ENCODE assay signal across 11 cellular contexts in the genomic region with DNA sequence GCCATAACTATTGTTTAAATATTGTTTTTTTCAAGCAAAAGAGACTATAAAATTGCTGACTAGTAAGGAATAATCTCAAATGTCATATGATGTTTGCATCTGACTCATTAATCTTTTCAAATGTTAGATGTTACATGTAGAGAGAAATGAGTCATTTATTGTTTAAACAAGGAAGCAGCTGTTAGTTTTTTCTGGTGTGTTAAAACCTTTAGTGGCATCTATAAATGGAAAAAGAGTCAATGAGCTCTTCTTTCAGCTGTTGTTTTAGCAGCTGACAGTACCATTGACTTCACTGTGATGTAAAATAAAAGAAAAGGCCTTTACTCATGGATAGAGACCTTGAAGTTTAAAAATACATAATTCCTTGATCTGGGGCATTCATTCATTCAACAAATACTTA. TPM values are rescaled to one million over a fixed set of nuclear protein-coding genes. Genes with fewer than 3 reads are reported as not detected.
DNase-seq lines count a peak whose midpoint lies in the region; ATAC-seq lines count a peak whose summit lies in the region.
"Had no signal": no experiment of that assay in that cellular context is flagged by ENCODE, and none has a peak within 500 bp of the region (broad histone marks: within the 10 kb centered on the region; RNA-seq: fewer than 3 reads in every experiment).

No MANE protein-coding gene starts in this region.

- peaks cover 6% of the 10 kb centered on the region for H3K4me1 Mint-ChIP-seq in activated CD4-positive, alpha-beta T cell treated with anti-CD3 and anti-CD28 coated beads for 36 hours
- H3K4me1 Mint-ChIP-seq: CD4-positive, CD25-positive, alpha-beta regulatory T cell had no signal

- H3K9me3 Mint-ChIP-seq in activated CD4-positive, alpha-beta T cell treated with anti-CD3 and anti-CD28 coated beads for 36 hours (ENCODE audit: low read depth) = no peaks in the 10 kb centered on the region
- H3K9me3 Mint-ChIP-seq: CD4-positive, CD25-positive, alpha-beta regulatory T cell had no signal

- CTCF ChIA-PET in activated CD4-positive, alpha-beta T cell treated with anti-CD3 and anti-CD28 coated beads for 36 hours (lab: Charles Lee) = no interaction called here

- POLR2A ChIA-PET in activated CD4-positive, alpha-beta T cell treated with anti-CD3 and anti-CD28 coated beads for 36 hours (lab: Charles Lee) = no interaction called here

- H3K27me3 Mint-ChIP-seq in activated CD4-positive, alpha-beta T cell treated with anti-CD3 and anti-CD28 coated beads for 36 hours = no peaks in the 10 kb centered on the region
- H3K27me3 Mint-ChIP-seq: CD4-positive, CD25-positive, alpha-beta regulatory T cell had no signal

- ATAC-seq in activated CD4-positive, alpha-beta T cell treated with anti-CD3 and anti-CD28 coated beads for 36 hours = peak; percentile 53
- ATAC-seq in HG03520 (IDR thresholded peaks at IDR 0.05; ENCODE audit: unreplicated experiment) = no peak

- H3K4me3 Mint-ChIP-seq in activated CD4-positive, alpha-beta T cell treated with anti-CD3 and anti-CD28 coated beads for 36 hours = no peak overlapping the region
- H3K4me3 Mint-ChIP-seq: CD4-positive, CD25-positive, alpha-beta regulatory T cell had no signal

- H3K27ac Mint-ChIP-seq in activated CD4-positive, alpha-beta T cell treated with anti-CD3 and anti-CD28 coated beads for 36 hours = no peak overlapping the region
- H3K27ac Mint-ChIP-seq: CD4-positive, CD25-positive, alpha-beta regulatory T cell had no signal

- peaks cover 8% of the 10 kb centered on the region for H3K36me3 Mint-ChIP-seq in activated CD4-positive, alpha-beta T cell treated with anti-CD3 and anti-CD28 coated beads for 36 hours (ENCODE audit: low read depth)

- DNase-seq in activated CD4-positive, alpha-beta T cell treated with anti-CD3 and anti-CD28 coated beads for 36 hours = no peak
- DNase-seq in activated CD4-positive, alpha-beta T cell treated with anti-CD3 and anti-CD28 coated beads, Interleukin-2, amount 50 U/mL, for 1 hour = no peak
- DNase-seq in NCI-H748 treated with DMSO at 0.1 percent for 48 hours (lab: John Stamatoyannopoulos, UW) (peak; percentile 49), fibroblast of gingiva (ENCODE audit: low read depth) (peak; percentile 72), stromal cell of bone marrow (ENCODE audit: low read depth) (peak; percentile 53), occipital lobe (lab: John Stamatoyannopoulos, UW) (no peak), SKM-1 (lab: John Stamatoyannopoulos, UW; ENCODE audit: unreplicated experiment) (no peak)
- DNase-seq: activated naive CD4-positive, alpha-beta T cell treated with Interleukin-2 at 50 U/mL for 16 hours; CD4-positive, CD25-positive, alpha-beta regulatory T cell; tibial artery had no signal

- intact Hi-C loops in activated CD4-positive, alpha-beta T cell treated with anti-CD3 and anti-CD28 coated beads for 36 hours (cut with DNase I, micrococcal nuclease) = no loop called here

RNA-seq across cellular contexts. Expression of a gene that starts 1.8 kb away (rescaled TPM):
- total RNA-seq in activated CD4-positive, alpha-beta T cell treated with anti-CD3 and anti-CD28 coated beads for 36 hours = under 1 TPM in 1 of 2 experiments, not detected in 1; 0.46 TPM
- 4.1 TPM for total RNA-seq in occipital lobe
- total RNA-seq: CD4-positive, CD25-positive, alpha-beta regulatory T cell had no signal

RNA-seq across cellular contexts. Expression of a gene that starts 28.4 kb away (rescaled TPM):
- 1 to 10 TPM; 2.7 to 3.4 TPM for total RNA-seq in activated CD4-positive, alpha-beta T cell treated with anti-CD3 and anti-CD28 coated beads for 36 hours
- 20.0 TPM for total RNA-seq in occipital lobe

Comparison
In these comparisons a context has a peak if more than half of its experiments do, and no peak if none do; other contexts are left out.
1. DNase-seq: peak in NCI-H748 treated with DMSO at 0.1 percent for 48 hours (single experiment), fibroblast of gingiva (single experiment) and stromal cell of bone marrow (single experiment); none in activated CD4-positive, alpha-beta T cell treated with anti-CD3 and anti-CD28 coated beads for 36 hours (single experiment), activated CD4-positive, alpha-beta T cell treated with anti-CD3 and anti-CD28 coated beads, Interleukin-2, amount 50 U/mL, for 1 hour (single experiment), occipital lobe (single experiment) and SKM-1 (single experiment).